In genomic region chr20:22916121-22916842, GRCh38 we compare ENCODE assay signal across 1 cellular context.
TF ChIP-seq lines count a peak whose summit lies in the region.

No MANE protein-coding gene starts in this region.

TF ChIP-seq in GM12878, 131 proteins besides CTCF, POLR2A, EP300 and RAD21 (continued from another document):
- TF ChIP-seq ZBTB11 (CRISPR knock-in tag; IDR thresholded peaks at IDR 0.05) (no peak), NBN (IDR thresholded peaks at IDR 0.05) (0 out of 2 replicates have a peak, but pooled peaks have one; percentile 29), ASH2L (IDR thresholded peaks at IDR 0.05; ENCODE audit: borderline replicate concordance, low read depth) (no peak), MEF2B (IDR thresholded peaks at IDR 0.05; ENCODE audit: partially characterized antibody, poor library complexity, severe bottlenecking) (no peak), CREM (IDR thresholded peaks at IDR 0.05; ENCODE audit: low read depth) (no peak), CEBPB (IDR thresholded peaks at IDR 0.05; ENCODE audit: borderline replicate concordance in 1 of 2, low read depth in 2 of 2, low read length in 2 of 2) (no peak), ZNF384 (IDR thresholded peaks at IDR 0.05; ENCODE audit: borderline replicate concordance, low read depth, low read length) (no peak), MEF2A (IDR thresholded peaks at IDR 0.05; ENCODE audit: insufficient read depth, low read depth, low read length) (no peak), TCF3 (IDR thresholded peaks at IDR 0.05; ENCODE audit: borderline replicate concordance, insufficient read depth, low read depth, low read length) (no peak), PBX3 (IDR thresholded peaks at IDR 0.05; ENCODE audit: insufficient replicate concordance, low read depth, low read length) (no peak), JUND (IDR thresholded peaks at IDR 0.05; ENCODE audit: low read depth, low read length) (no peak), RUNX3 (IDR thresholded peaks at IDR 0.05; ENCODE audit: low read length) (no peak), RCOR1 (conservative IDR thresholded peaks at IDR 0.05; ENCODE audit: low read depth, low read length) (no peak), STAT1 (conservative IDR thresholded peaks at IDR 0.05) (no peak), NKRF (conservative IDR thresholded peaks at IDR 0.05) (no peak), EED (IDR thresholded peaks at IDR 0.05; ENCODE audit: low read depth) (no peak), MYB (IDR thresholded peaks at IDR 0.05; ENCODE audit: borderline replicate concordance, low read depth, low read length) (no peak), PKNOX1 (IDR thresholded peaks at IDR 0.05) (no peak), FOXK2 (IDR thresholded peaks at IDR 0.05) (no peak), HDAC2 (IDR thresholded peaks at IDR 0.05) (no peak), PML (IDR thresholded peaks at IDR 0.05; ENCODE audit: low read length) (no peak)
- TF ChIP-seq, protein P1, sequence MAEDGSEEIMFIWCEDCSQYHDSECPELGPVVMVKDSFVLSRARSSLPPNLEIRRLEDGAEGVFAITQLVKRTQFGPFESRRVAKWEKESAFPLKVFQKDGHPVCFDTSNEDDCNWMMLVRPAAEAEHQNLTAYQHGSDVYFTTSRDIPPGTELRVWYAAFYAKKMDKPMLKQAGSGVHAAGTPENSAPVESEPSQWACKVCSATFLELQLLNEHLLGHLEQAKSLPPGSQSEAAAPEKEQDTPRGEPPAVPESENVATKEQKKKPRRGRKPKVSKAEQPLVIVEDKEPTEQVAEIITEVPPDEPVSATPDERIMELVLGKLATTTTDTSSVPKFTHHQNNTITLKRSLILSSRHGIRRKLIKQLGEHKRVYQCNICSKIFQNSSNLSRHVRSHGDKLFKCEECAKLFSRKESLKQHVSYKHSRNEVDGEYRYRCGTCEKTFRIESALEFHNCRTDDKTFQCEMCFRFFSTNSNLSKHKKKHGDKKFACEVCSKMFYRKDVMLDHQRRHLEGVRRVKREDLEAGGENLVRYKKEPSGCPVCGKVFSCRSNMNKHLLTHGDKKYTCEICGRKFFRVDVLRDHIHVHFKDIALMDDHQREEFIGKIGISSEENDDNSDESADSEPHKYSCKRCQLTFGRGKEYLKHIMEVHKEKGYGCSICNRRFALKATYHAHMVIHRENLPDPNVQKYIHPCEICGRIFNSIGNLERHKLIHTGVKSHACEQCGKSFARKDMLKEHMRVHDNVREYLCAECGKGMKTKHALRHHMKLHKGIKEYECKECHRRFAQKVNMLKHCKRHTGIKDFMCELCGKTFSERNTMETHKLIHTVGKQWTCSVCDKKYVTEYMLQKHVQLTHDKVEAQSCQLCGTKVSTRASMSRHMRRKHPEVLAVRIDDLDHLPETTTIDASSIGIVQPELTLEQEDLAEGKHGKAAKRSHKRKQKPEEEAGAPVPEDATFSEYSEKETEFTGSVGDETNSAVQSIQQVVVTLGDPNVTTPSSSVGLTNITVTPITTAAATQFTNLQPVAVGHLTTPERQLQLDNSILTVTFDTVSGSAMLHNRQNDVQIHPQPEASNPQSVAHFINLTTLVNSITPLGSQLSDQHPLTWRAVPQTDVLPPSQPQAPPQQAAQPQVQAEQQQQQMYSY (CRISPR knock-in tag; IDR thresholded peaks at IDR 0.05): no peak
